Comparison of ENCODE assay signal across 8 cellular contexts in the genomic region with DNA sequence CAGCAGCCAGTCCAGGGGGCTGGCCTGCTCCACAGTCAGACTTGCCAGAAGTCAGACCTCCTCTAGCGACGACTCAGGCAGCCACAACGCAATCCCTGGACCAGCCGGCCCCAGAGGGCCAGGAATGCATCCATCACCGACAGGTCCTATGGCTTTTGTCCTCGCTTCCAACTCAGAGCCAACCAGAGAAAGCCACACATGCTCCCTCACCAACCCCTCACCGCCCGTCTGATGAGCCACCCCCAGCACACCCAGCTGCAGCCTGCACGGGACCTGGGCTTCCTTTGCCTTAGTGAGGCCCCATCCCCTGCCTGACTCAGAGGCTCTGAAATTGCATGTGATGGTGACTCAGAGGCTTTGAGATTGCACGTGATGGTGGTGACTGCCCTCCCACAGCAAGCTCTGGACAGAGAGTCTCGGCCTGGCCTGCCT. TPM values are rescaled to one million over a fixed set of nuclear protein-coding genes. Genes with fewer than 3 reads are reported as not detected.
DNase-seq lines count a peak whose midpoint lies in the region; ATAC-seq and TF ChIP-seq lines count a peak whose summit lies in the region.
"Not testable (repeated sequence)": the region's sequence is repeated elsewhere in the genome, so short reads cannot be mapped to it uniquely, and the experiment has no call there.

No MANE protein-coding gene starts in this region.

- H3K4me3 ChIP-seq in SK-N-SH (ENCODE audit: low read depth in 2 of 2, low read length in 1 of 2); astrocyte of the cerebellum (ENCODE audit: low read depth, low read length); suprapubic skin: not testable (repeated sequence)

- peak; percentile 66 for ATAC-seq in GM21786 (IDR thresholded peaks at IDR 0.05; ENCODE audit: unreplicated experiment)
- ATAC-seq in Right ventricle myocardium inferior, result peak; percentile 56

- H3K36me3 ChIP-seq in SK-N-SH (replicated peaks in 1 of 2; ENCODE audit: control insufficient read depth in 1 of 2, insufficient read depth in 2 of 2, low read length in 1 of 2); suprapubic skin: not testable (repeated sequence)

- not testable (repeated sequence) for H3K4me1 ChIP-seq in SK-N-SH (ENCODE audit: control insufficient read depth in 1 of 2, insufficient read depth in 2 of 2, low read depth in 1 of 2, low read length in 1 of 2); suprapubic skin

- H3K27me3 ChIP-seq in SK-N-SH (ENCODE audit: insufficient read depth); suprapubic skin: not testable (repeated sequence)

- POLR2A ChIA-PET in SK-N-SH (lab: Yijun Ruan, JAX), result not testable (repeated sequence)

- H3K27ac Mint-ChIP-seq in Calu3 (ENCODE audit: unreplicated experiment) (peak overlapping the region; percentile 87), osteocyte (ENCODE audit: unreplicated experiment) (peak overlapping the region; percentile 98)

- DNase-seq in Calu3, result peak; percentile 53
- DNase-seq in HS-5 (ENCODE audit: low read depth), result peak; percentile 76
- not testable (repeated sequence) for DNase-seq in SK-N-SH; Right ventricle myocardium inferior (ENCODE audit: missing footprints)
- peak; percentile 86 for DNase-seq in astrocyte of the cerebellum (ENCODE audit: low read depth)
- DNase-seq in osteocyte (ENCODE audit: extremely low spot score, unreplicated experiment), result peak; percentile 96
- DNase-seq in suprapubic skin (ENCODE audit: low spot score in 2 of 2), result peak in 1 of 2 donors; percentile 93

- not testable (repeated sequence) for H3K4me3 Mint-ChIP-seq in Calu3 (ENCODE audit: low read depth, unreplicated experiment); osteocyte (ENCODE audit: unreplicated experiment)

- not testable (repeated sequence) for BruUV-seq in Calu3 (replicated peaks; lab: Mats Ljungman, UMichigan)

- H3K4me1 Mint-ChIP-seq in Calu3 (ENCODE audit: low read depth, unreplicated experiment), result not testable (repeated sequence)
- H3K4me1 Mint-ChIP-seq in osteocyte (ENCODE audit: unreplicated experiment), result peaks cover 41% of the 10 kb centered on the region

- H3K9me3 Mint-ChIP-seq in Calu3 (ENCODE audit: low read depth, unreplicated experiment); osteocyte (ENCODE audit: unreplicated experiment): not testable (repeated sequence)

- H4K20me1 ChIP-seq in SK-N-SH (ENCODE audit: insufficient read depth), result not testable (repeated sequence)

- peaks cover 15% of the 10 kb centered on the region for H3K36me3 Mint-ChIP-seq in Calu3 (ENCODE audit: insufficient read depth, unreplicated experiment)
- not testable (repeated sequence) for H3K36me3 Mint-ChIP-seq in osteocyte (ENCODE audit: unreplicated experiment)

- not testable (repeated sequence) for H3K4me2 ChIP-seq in SK-N-SH

- H3K9ac ChIP-seq in SK-N-SH, result not testable (repeated sequence)

- not testable (repeated sequence) for H3K79me2 ChIP-seq in SK-N-SH (ENCODE audit: insufficient read depth)

- not testable (repeated sequence) for TF ChIP-seq RAD21 in SK-N-SH (IDR thresholded peaks at IDR 0.05; ENCODE audit: low read length)

- peak overlapping the region in 1 of 2 experiments; percentile 57; a peak in 1 of 4 replicates for H3K27ac ChIP-seq in SK-N-SH (ENCODE audit: low read depth in 2 of 2, low read length in 1 of 2)
- peak overlapping the region; percentile 74 for H3K27ac ChIP-seq in suprapubic skin

- not testable (repeated sequence) for TF ChIP-seq EP300 in SK-N-SH (IDR thresholded peaks at IDR 0.05; ENCODE audit: borderline replicate concordance in 1 of 2, low read depth in 1 of 2, low read length in 1 of 2); suprapubic skin (IDR thresholded peaks at IDR 0.05)

- 0% methylated on average over 2 of the region's 11 CpGs for WGBS in SK-N-SH (ENCODE audit: low lambda C conversion rate)
- WGBS in suprapubic skin, result no CpG with 5 or more reads among the region's 11 CpGs

- intact Hi-C loops in Calu3 (cut with micrococcal nuclease; ENCODE audit: unreplicated experiment); Right ventricle myocardium inferior (cut with DNase I): not testable (repeated sequence)

- not testable (repeated sequence) for H3K27me3 Mint-ChIP-seq in Calu3 (ENCODE audit: unreplicated experiment); osteocyte (ENCODE audit: unreplicated experiment)

- not testable (repeated sequence) for TF ChIP-seq CTCF in Calu3 (IDR thresholded peaks at IDR 0.05; ENCODE audit: unreplicated experiment); SK-N-SH (IDR thresholded peaks at IDR 0.05); astrocyte of the cerebellum (IDR thresholded peaks at IDR 0.05; ENCODE audit: low read depth, low read length, missing control alignments); osteocyte (IDR thresholded peaks at IDR 0.05); suprapubic skin (IDR thresholded peaks at IDR 0.05)

- not testable (repeated sequence) for H3F3A ChIP-seq in SK-N-SH (replicated peaks; ENCODE audit: insufficient read depth)

- CTCF ChIA-PET in Calu3 (lab: Charles Lee); SK-N-SH (lab: Yijun Ruan, JAX): not testable (repeated sequence)

- not testable (repeated sequence) for TF ChIP-seq POLR2A in suprapubic skin (IDR thresholded peaks at IDR 0.05)

- peak overlapping the region; percentile 65; the same call in 1 of the 2 replicates for H2AFZ ChIP-seq in SK-N-SH (ENCODE audit: low read depth)

- H3K9me3 ChIP-seq in SK-N-SH, suprapubic skin: not testable (repeated sequence)

- in situ Hi-C loops in astrocyte of the cerebellum (cut with HindIII; ENCODE audit: low sequenced_read_pairs), result not testable (repeated sequence)

- H3K9me2 ChIP-seq in SK-N-SH, result not testable (repeated sequence)

TF ChIP-seq in SK-N-SH, 30 proteins besides CTCF, POLR2A, EP300 and RAD21:
- peak; percentile 38; the same call in 1 of the 2 replicates for TF ChIP-seq JUND (IDR thresholded peaks at IDR 0.05)
- TF ChIP-seq, protein P1, sequence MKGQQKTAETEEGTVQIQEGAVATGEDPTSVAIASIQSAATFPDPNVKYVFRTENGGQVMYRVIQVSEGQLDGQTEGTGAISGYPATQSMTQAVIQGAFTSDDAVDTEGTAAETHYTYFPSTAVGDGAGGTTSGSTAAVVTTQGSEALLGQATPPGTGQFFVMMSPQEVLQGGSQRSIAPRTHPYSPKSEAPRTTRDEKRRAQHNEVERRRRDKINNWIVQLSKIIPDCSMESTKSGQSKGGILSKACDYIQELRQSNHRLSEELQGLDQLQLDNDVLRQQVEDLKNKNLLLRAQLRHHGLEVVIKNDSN (IDR thresholded peaks at IDR 0.05; ENCODE audit: borderline replicate concordance, low read depth), result peak; percentile 77
- peak; percentile 73 for TF ChIP-seq FOSL2 (IDR thresholded peaks at IDR 0.05; ENCODE audit: borderline replicate concordance, low read depth)
- TF ChIP-seq, protein P2, sequence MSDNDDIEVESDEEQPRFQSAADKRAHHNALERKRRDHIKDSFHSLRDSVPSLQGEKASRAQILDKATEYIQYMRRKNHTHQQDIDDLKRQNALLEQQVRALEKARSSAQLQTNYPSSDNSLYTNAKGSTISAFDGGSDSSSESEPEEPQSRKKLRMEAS (IDR thresholded peaks at IDR 0.05; ENCODE audit: low read depth), result peak; percentile 52; the same call in 1 of the 2 replicates
- peak; percentile 31; the same call in 1 of the 2 replicates for TF ChIP-seq TCF12 (IDR thresholded peaks at IDR 0.05)
- TF ChIP-seq, protein P3, sequence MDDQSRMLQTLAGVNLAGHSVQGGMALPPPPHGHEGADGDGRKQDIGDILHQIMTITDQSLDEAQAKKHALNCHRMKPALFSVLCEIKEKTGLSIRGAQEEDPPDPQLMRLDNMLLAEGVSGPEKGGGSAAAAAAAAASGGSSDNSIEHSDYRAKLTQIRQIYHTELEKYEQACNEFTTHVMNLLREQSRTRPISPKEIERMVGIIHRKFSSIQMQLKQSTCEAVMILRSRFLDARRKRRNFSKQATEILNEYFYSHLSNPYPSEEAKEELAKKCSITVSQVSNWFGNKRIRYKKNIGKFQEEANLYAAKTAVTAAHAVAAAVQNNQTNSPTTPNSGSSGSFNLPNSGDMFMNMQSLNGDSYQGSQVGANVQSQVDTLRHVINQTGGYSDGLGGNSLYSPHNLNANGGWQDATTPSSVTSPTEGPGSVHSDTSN (IDR thresholded peaks at IDR 0.05), result peak; percentile 73

RNA-seq across cellular contexts. Expression of gene ANKRD10, which starts 40.2 kb away (rescaled TPM):
- total RNA-seq in Calu3 (2022) (109 and 120 TPM in 2 replicates), Right ventricle myocardium inferior (48.6 TPM), osteocyte (248 and 257 TPM in 2 replicates), suprapubic skin (10 to 100 TPM; 39.5 to 94.4 (median 56.2) TPM)
- 53.2 and 77.8 TPM in 2 replicates for polyA plus RNA-seq in SK-N-SH (2012; rRNA removed)
- polyA plus RNA-seq in SK-N-SH (2012; cell fraction: cytosol; rRNA removed), result 20.7 and 22.2 TPM in 2 replicates
- 274 and 444 TPM in 2 replicates for polyA plus RNA-seq in SK-N-SH (2012; cell fraction: nucleus; rRNA removed)
